31 cellular contexts compared by ENCODE assay signal in genomic region chr20:43893930-43894329, GRCh38. TPM values are rescaled to one million over a fixed set of nuclear protein-coding genes. Genes with fewer than 3 reads are reported as not detected.
A peak's percentile ranks its signal among the peaks of the same experiment; 100 is the strongest.
DNase-seq lines count a peak whose midpoint lies in the region; ATAC-seq and TF ChIP-seq lines count a peak whose summit lies in the region.
"Had no signal": no experiment of that assay in that cellular context is flagged by ENCODE, and none has a peak within 500 bp of the region (broad histone marks: within the 10 kb centered on the region; RNA-seq: fewer than 3 reads in every experiment).

No MANE protein-coding gene starts in this region.

- ATAC-seq in HG02610 (IDR thresholded peaks at IDR 0.05; ENCODE audit: unreplicated experiment): no peak
- ATAC-seq: activated T-helper 17 cell treated with anti-CD3 and anti-CD28 coated beads, Interleukin-2, amount 50 U/mL, for 72 hours; natural killer cell had no signal

- H3K4me1 ChIP-seq in HUES64 (ENCODE audit: insufficient read depth, low read length) (peaks cover 20% of the 10 kb centered on the region), ascending aorta (no peaks in the 10 kb centered on the region)
- H3K4me1 ChIP-seq: left ventricle myocardium inferior, right atrium auricular region, testis, vagina had no signal

- H3K36me3 ChIP-seq in HUES64 (ENCODE audit: insufficient read depth, low read length) (no peaks in the 10 kb centered on the region), ascending aorta (no peaks in the 10 kb centered on the region)
- H3K36me3 ChIP-seq: ovary, right atrium auricular region, vagina had no signal

- H3K27ac ChIP-seq in HUES64 (ENCODE audit: low read depth, low read length): peak overlapping the region; percentile 17; the same call in 1 of the 2 replicates
- H3K27ac ChIP-seq in ascending aorta: peak overlapping the region in 1 of 2 donors; percentile 41
- H3K27ac ChIP-seq: A549, hepatocyte, left ventricle myocardium inferior, ovary, right atrium auricular region, testis, vagina had no signal

- DNase-seq in EH (ENCODE audit: low read depth) (peak; percentile 19), T1000 (lab: John Stamatoyannopoulos, UW) (peak; percentile 41), fibroblast of the aortic adventitia (ENCODE audit: low read depth) (peak; percentile 33), ascending aorta (ENCODE audit: low spot score in 2 of 2) (no peak), hypothalamus (lab: John Stamatoyannopoulos, UW) (no peak), NCI-H748 (lab: John Stamatoyannopoulos, UW; ENCODE audit: unreplicated experiment) (no peak)
- DNase-seq: activated CD4-positive, alpha-beta memory T cell treated with anti-CD3 and anti-CD28 coated beads for 36 hours; activated CD8-positive, alpha-beta memory T cell treated with anti-CD3 and anti-CD28 coated beads, Interleukin-2, amount 50 U/mL, for 48 hours; anterior cingulate cortex; central memory CD4-positive, alpha-beta T cell; DMS53; KG1; left ventricle myocardium inferior; midbrain; MV-4-11; natural killer cell; NCI-H1694; NCI-H2171; NCI-H69; ovary; SHP77; stimulated activated naive CD4-positive, alpha-beta T cell treated with Interleukin-2 at 50 U/mL for 16 hours; SW 1271; testis had no signal

- no peak overlapping the region for H3K9ac ChIP-seq in HUES64 (ENCODE audit: low read depth, low read length)

- TF ChIP-seq CTCF in fibroblast of the aortic adventitia (IDR thresholded peaks at IDR 0.05; ENCODE audit: insufficient read depth, low read length) (no peak), ascending aorta (IDR thresholded peaks at IDR 0.05) (no peak)

- H3K4me3 ChIP-seq in HUES64 (ENCODE audit: low read length) (no peak overlapping the region), fibroblast of the aortic adventitia (ENCODE audit: low read depth, low read length) (no peak overlapping the region), ascending aorta (no peak overlapping the region)
- H3K4me3 ChIP-seq: A549, hepatocyte, left ventricle myocardium inferior, ovary, right atrium auricular region, testis, vagina had no signal

- no peaks in the 10 kb centered on the region for H3K27me3 ChIP-seq in HUES64 (ENCODE audit: insufficient read depth, low read length)
- H3K27me3 ChIP-seq in ascending aorta: no peaks in the 10 kb centered on the region
- H3K27me3 ChIP-seq: hepatocyte, ovary, right atrium auricular region, testis, vagina had no signal

- peaks cover 13% of the 10 kb centered on the region; the same call in 1 of the 2 replicates for H3K9me3 ChIP-seq in HUES64 (ENCODE audit: insufficient read depth, low read depth, low read length)
- peaks cover 6 to 14% of the 10 kb centered on the region in 2 donors for H3K9me3 ChIP-seq in ascending aorta
- H3K9me3 ChIP-seq: ovary, testis, vagina had no signal

- WGBS in HUES64: 49% methylated on average over 2 of the region's 2 CpGs

- intact Hi-C loops in ascending aorta (cut with DNase I): no loop called here

RNA-seq across cellular contexts. Expression of gene TOX2, which starts 20.7 kb away (rescaled TPM):
- polyA plus RNA-seq in HUES64 (2013, experiment 1 of 2): 1.3 TPM
- polyA plus RNA-seq in HUES64 (2013, experiment 2 of 2): 3.0 TPM
- total RNA-seq in fibroblast of the aortic adventitia (ENCODE audit: low replicate concordance): 0.74 and 5.2 TPM in 2 replicates
- 47.0 TPM for total RNA-seq in ascending aorta

Comparison
In these comparisons a context has a peak if more than half of its experiments do, and no peak if none do; other contexts are left out.
1. DNase-seq: peak in EH (single experiment), T1000 (single experiment) and fibroblast of the aortic adventitia (single experiment); none in ascending aorta (0 of 2), hypothalamus (0 of 51) and NCI-H748 (single experiment).